9 cellular contexts compared by ENCODE assay signal in the genomic region with DNA sequence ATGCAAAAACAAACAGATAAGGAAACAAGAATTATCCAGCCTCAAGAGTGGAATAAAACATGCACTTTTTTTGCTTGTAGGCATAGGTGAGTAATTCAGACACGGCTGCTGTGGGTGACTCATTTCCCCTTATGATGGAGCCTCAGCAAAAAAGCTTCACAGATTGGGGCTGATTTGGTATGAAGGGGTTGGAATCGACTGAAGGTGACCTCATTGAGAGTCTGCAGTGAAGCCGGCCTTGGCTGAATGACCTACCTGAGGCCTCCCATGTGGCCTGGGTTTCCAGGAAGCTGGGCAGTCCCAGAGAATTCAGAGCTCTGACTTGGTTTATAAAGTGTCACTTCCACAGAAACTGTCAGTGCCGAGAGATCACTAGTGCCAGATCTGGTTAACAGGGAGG. TPM values are rescaled to one million over a fixed set of nuclear protein-coding genes. Genes with fewer than 3 reads are reported as not detected.
DNase-seq lines count a peak whose midpoint lies in the region; ATAC-seq and TF ChIP-seq lines count a peak whose summit lies in the region.
"Had no signal": no experiment of that assay in that cellular context is flagged by ENCODE, and none has a peak within 500 bp of the region (broad histone marks: within the 10 kb centered on the region; RNA-seq: fewer than 3 reads in every experiment).

No MANE protein-coding gene starts in this region.

- no peak overlapping the region for H3K14ac ChIP-seq in mesenchymal stem cell (ENCODE audit: low read length in 2 of 2)

- peak; percentile 88 for ATAC-seq in PC-3
- ATAC-seq in activated naive CD4-positive, alpha-beta T cell treated with anti-CD3 and anti-CD28 coated beads, Interleukin-2, amount 50 U/mL, for 72 hours: peak; percentile 93 to 94
- ATAC-seq in HG03280 (IDR thresholded peaks at IDR 0.05; ENCODE audit: unreplicated experiment): no peak

- no peak overlapping the region for H2BK5ac ChIP-seq in mesenchymal stem cell (ENCODE audit: low read depth, low read length, poor library complexity, severe bottlenecking)

- peak overlapping the region; percentile 84 to 95 for H3K27ac Mint-ChIP-seq in activated naive CD4-positive, alpha-beta T cell treated with anti-CD3 and anti-CD28 coated beads, Interleukin-2, amount 50 U/mL, for 72 hours
- no peak overlapping the region for H3K27ac Mint-ChIP-seq in immature natural killer cell

- no peaks in the 10 kb centered on the region for H3K9me2 ChIP-seq in PC-3 (replicated peaks; ENCODE audit: low read length)

- no peak overlapping the region for H2BK15ac ChIP-seq in mesenchymal stem cell (ENCODE audit: low read depth, poor library complexity, severe bottlenecking)

- no peaks in the 10 kb centered on the region for H3K36me3 Mint-ChIP-seq in activated naive CD4-positive, alpha-beta T cell treated with anti-CD3 and anti-CD28 coated beads, Interleukin-2, amount 50 U/mL, for 72 hours
- H3K36me3 Mint-ChIP-seq in immature natural killer cell: no peaks in the 10 kb centered on the region

- WGBS in mesenchymal stem cell: 38% methylated on average over 4 of the region's 4 CpGs

- POLR2A ChIA-PET in PC-3 (lab: Charles Lee; ENCODE audit: unreplicated experiment): no interaction called here

- H3K4me2 ChIP-seq in PC-3 (ENCODE audit: low read length): peak overlapping the region; percentile 21; the same call in 1 of the 2 replicates
- H3K4me2 ChIP-seq in mesenchymal stem cell (ENCODE audit: low read length, poor library complexity, severe bottlenecking): no peak overlapping the region

- H2BK120ac ChIP-seq in mesenchymal stem cell (ENCODE audit: low read depth, low read length): no peak overlapping the region

- H3K4me1 ChIP-seq in PC-3 (ENCODE audit: insufficient read depth, low read length) (peaks cover 18% of the 10 kb centered on the region), mesenchymal stem cell (ENCODE audit: control insufficient read depth, insufficient read depth, low read depth, low read length) (peaks cover 7% of the 10 kb centered on the region)

- H3K9ac ChIP-seq in PC-3 (ENCODE audit: low read length): no peak overlapping the region
- no peak overlapping the region for H3K9ac ChIP-seq in mesenchymal stem cell (ENCODE audit: low read length)

- H3K27me3 ChIP-seq in PC-3 (ENCODE audit: low read length): no peaks in the 10 kb centered on the region
- no peaks in the 10 kb centered on the region for H3K27me3 ChIP-seq in WERI-Rb-1 (ENCODE audit: insufficient read depth, low read depth, severe bottlenecking)
- peaks cover 21 to 48% of the 10 kb centered on the region in 2 experiments for H3K27me3 ChIP-seq in mesenchymal stem cell (ENCODE audit: control insufficient read depth in 1 of 2, insufficient read depth in 1 of 2, low read length in 2 of 2)

- no peak overlapping the region for H3K4ac ChIP-seq in mesenchymal stem cell (ENCODE audit: low read depth in 1 of 2, low read length in 2 of 2)

- no peak overlapping the region for H4K91ac ChIP-seq in mesenchymal stem cell (ENCODE audit: low read length)

- H3K9me3 ChIP-seq in PC-3 (ENCODE audit: low read length): no peaks in the 10 kb centered on the region
- no peaks in the 10 kb centered on the region for H3K9me3 ChIP-seq in WERI-Rb-1 (ENCODE audit: severe bottlenecking)
- no peaks in the 10 kb centered on the region for H3K9me3 ChIP-seq in mesenchymal stem cell (ENCODE audit: control insufficient read depth, low read length)

- no peak overlapping the region for H3K18ac ChIP-seq in mesenchymal stem cell (ENCODE audit: low read depth in 1 of 2, low read length in 2 of 2)

- no peaks in the 10 kb centered on the region for H3K79me2 ChIP-seq in PC-3 (ENCODE audit: low read length)

- no TSS peak for BruUV-seq in PC-3 (replicated peaks; lab: Mats Ljungman, UMichigan)

- H4K8ac ChIP-seq in mesenchymal stem cell (ENCODE audit: low read length): no peak overlapping the region

- H3K9me3 Mint-ChIP-seq in activated naive CD4-positive, alpha-beta T cell treated with anti-CD3 and anti-CD28 coated beads, Interleukin-2, amount 50 U/mL, for 72 hours: no peaks in the 10 kb centered on the region
- no peaks in the 10 kb centered on the region for H3K9me3 Mint-ChIP-seq in immature natural killer cell

- H3K4me3 ChIP-seq in PC-3 (ENCODE audit: low read length): no peak overlapping the region
- H3K4me3 ChIP-seq in WERI-Rb-1 (ENCODE audit: low read depth, low read length): no peak overlapping the region
- H3K4me3 ChIP-seq in mesenchymal stem cell (ENCODE audit: insufficient read depth in 1 of 2, low read depth in 1 of 2, low read length in 2 of 2): no peak overlapping the region

- no peaks in the 10 kb centered on the region for H3K79me1 ChIP-seq in mesenchymal stem cell (replicated peaks; ENCODE audit: low read length, poor library complexity, severe bottlenecking)

- no peaks in the 10 kb centered on the region for H3K36me3 ChIP-seq in PC-3 (ENCODE audit: low read depth, low read length)
- H3K36me3 ChIP-seq in WERI-Rb-1: no peaks in the 10 kb centered on the region
- no peaks in the 10 kb centered on the region for H3K36me3 ChIP-seq in mesenchymal stem cell (ENCODE audit: control insufficient read depth in 1 of 2, insufficient read depth in 2 of 2, low read depth in 1 of 2, low read length in 2 of 2)

- H2BK12ac ChIP-seq in mesenchymal stem cell (ENCODE audit: low read length in 2 of 2): no peak overlapping the region

- CTCF ChIA-PET in PC-3 (lab: Charles Lee): interaction anchor here (1.0 kb wide), 1 partner anchor 109 kb away, joined by 3 read pairs; no protein-coding TSS in a partner anchor

- H2AFZ ChIP-seq in PC-3 (ENCODE audit: low read length): peak overlapping the region; percentile 75
- H2AFZ ChIP-seq in mesenchymal stem cell (ENCODE audit: low read depth, low read length): no peak overlapping the region

- H3F3A ChIP-seq in PC-3 (ENCODE audit: low read length, unreplicated experiment): peaks cover 6% of the 10 kb centered on the region

- no peak overlapping the region for H2AK5ac ChIP-seq in mesenchymal stem cell (ENCODE audit: low read length, severe bottlenecking)

- peaks cover 2 to 7% of the 10 kb centered on the region in 2 donors for H3K4me1 Mint-ChIP-seq in immature natural killer cell

- TF ChIP-seq CTCF in PC-3 (conservative IDR thresholded peaks at IDR 0.05; ENCODE audit: low read depth, low read length) (no peak), WERI-Rb-1 (IDR thresholded peaks at IDR 0.05; ENCODE audit: low read depth, low read length) (no peak)

- H4K20me1 ChIP-seq in PC-3 (ENCODE audit: low read length): no peaks in the 10 kb centered on the region

- intact Hi-C loops in PC-3 (cut with micrococcal nuclease): no loop called here

- H3K23ac ChIP-seq in mesenchymal stem cell (ENCODE audit: low read length in 2 of 2): no peak overlapping the region

- DNase-seq in EH (ENCODE audit: low read depth): peak; percentile 41
- DNase-seq in PC-3: peak; percentile 79
- peak; percentile 67 to 85 for DNase-seq in activated naive CD4-positive, alpha-beta T cell treated with anti-CD3 and anti-CD28 coated beads, Interleukin-2, amount 50 U/mL, for 72 hours (ENCODE audit: low spot score in 2 of 2)
- peak; percentile 62 to 68 (median 64) for DNase-seq in stimulated activated CD4-positive, alpha-beta T cell treated with anti-CD3 and anti-CD28 coated beads, Interleukin-12 subunit alpha, Interleukin-12 subunit beta, amount 100 ng/mL, for 48 hours (ENCODE audit: low read depth in 2 of 3, low spot score in 1 of 3)
- no peak for DNase-seq in WERI-Rb-1
- no peak for DNase-seq in mesenchymal stem cell
- DNase-seq in immature natural killer cell: no peak

- H3K4me3 Mint-ChIP-seq in immature natural killer cell: no peak overlapping the region

- peaks cover 0 to 4% (median 0%) of the 10 kb centered on the region in 3 donors for H3K27me3 Mint-ChIP-seq in immature natural killer cell (ENCODE audit: low read depth in 3 of 3)

- H3K27ac ChIP-seq in PC-3 (ENCODE audit: low read length) (peak overlapping the region; percentile 70), WERI-Rb-1 (no peak overlapping the region), mesenchymal stem cell (ENCODE audit: low read length, poor library complexity, severe bottlenecking) (no peak overlapping the region)

RNA-seq across cellular contexts. Expression of a gene that starts 34.2 kb away (rescaled TPM):
- not detected in 2 replicates for total RNA-seq in PC-3 (2014; rRNA removed)
- not detected for total RNA-seq in activated naive CD4-positive, alpha-beta T cell treated with anti-CD3 and anti-CD28 coated beads, Interleukin-2, amount 50 U/mL, for 72 hours
- polyA plus RNA-seq in mesenchymal stem cell (2013, experiment 1 of 2): not detected
- not detected for polyA plus RNA-seq in mesenchymal stem cell (2013, experiment 2 of 2)
- polyA plus RNA-seq in immature natural killer cell: not detected
- total RNA-seq: mononuclear cell had no signal

Comparison
In these comparisons a context has a peak if more than half of its experiments do, and no peak if none do; other contexts are left out.
1. DNase-seq: peak in EH (single experiment), PC-3 (single experiment), activated naive CD4-positive, alpha-beta T cell treated with anti-CD3 and anti-CD28 coated beads, Interleukin-2, amount 50 U/mL, for 72 hours (2 of 2) and stimulated activated CD4-positive, alpha-beta T cell treated with anti-CD3 and anti-CD28 coated beads, Interleukin-12 subunit alpha, Interleukin-12 subunit beta, amount 100 ng/mL, for 48 hours (3 of 3); none in WERI-Rb-1 (single experiment), mesenchymal stem cell (single experiment) and immature natural killer cell (0 of 3).
2. H3K27ac Mint-ChIP-seq: peak in activated naive CD4-positive, alpha-beta T cell treated with anti-CD3 and anti-CD28 coated beads, Interleukin-2, amount 50 U/mL, for 72 hours (2 of 2); none in immature natural killer cell (0 of 6).